In the genomic region with DNA sequence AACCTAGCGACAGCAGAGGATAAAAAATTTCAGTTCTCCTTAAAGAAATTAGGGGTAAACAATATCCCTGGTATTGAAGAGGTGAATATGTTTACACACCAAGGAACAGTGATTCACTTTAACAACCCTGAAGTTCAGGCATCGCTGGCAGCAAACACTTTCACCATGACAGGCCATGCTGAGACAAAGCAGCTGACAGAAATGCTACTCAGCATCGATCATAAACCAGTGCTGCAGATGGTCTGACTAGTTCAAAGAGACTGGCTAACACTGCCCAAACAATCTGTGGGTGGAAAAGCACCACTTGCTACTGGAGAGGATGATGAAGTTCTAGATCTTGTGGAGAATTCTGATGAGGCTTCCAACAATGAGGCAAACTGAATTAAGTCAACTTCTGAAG, we compare ENCODE assay signal across 24 cellular contexts. TPM values are rescaled to one million over a fixed set of nuclear protein-coding genes. Genes with fewer than 3 reads are reported as not detected.
"Had no signal": no experiment of that assay in that cellular context is flagged by ENCODE, and none has a peak within 500 bp of the region (broad histone marks: within the 10 kb centered on the region; RNA-seq: fewer than 3 reads in every experiment).

No MANE protein-coding gene starts in this region.

- H3K9ac ChIP-seq: neural progenitor cell had no signal

- H3K27me3 ChIP-seq: esophagus squamous epithelium, neural progenitor cell, upper lobe of left lung had no signal

- H3K4me3 ChIP-seq: esophagus squamous epithelium, neural progenitor cell, upper lobe of left lung had no signal

- ATAC-seq: sciatic nerve; stimulated activated naive CD8-positive, alpha-beta T cell treated with anti-CD3 and anti-CD28 coated beads, Interleukin-15, Interleukin-2, amounts not matched to agents 100 U/mL and 50 U/mL, for 24 hours had no signal

- H3K27ac ChIP-seq: esophagus squamous epithelium, neural progenitor cell, upper lobe of left lung had no signal

- DNase-seq: activated CD4-positive, alpha-beta memory T cell treated with anti-CD3 and anti-CD28 coated beads for 36 hours; activated CD4-positive, alpha-beta T cell treated with anti-CD3 and anti-CD28 coated beads for 4 hours; activated CD4-positive, CD25-positive, alpha-beta regulatory T cell; activated naive CD4-positive, alpha-beta T cell treated with Interleukin-2 at 50 U/mL for 16 hours; activated naive CD8-positive, alpha-beta T cell treated with anti-CD3 and anti-CD28 coated beads for 36 hours; activated T-cell treated with anti-CD3 and anti-CD28 coated beads, Interleukin-2, amount 50 U/mL, for 48 hours; effector memory CD4-positive, alpha-beta T cell; esophagus squamous epithelium; stimulated activated CD4-positive, alpha-beta T cell treated with anti-CD3 and anti-CD28 coated beads, Interleukin-4, amount 100 ng/mL, for 24 hours; stimulated activated naive CD8-positive, alpha-beta T cell treated with anti-CD3 and anti-CD28 coated beads, Interleukin-15, Interleukin-2, amounts not matched to agents 100 U/mL and 50 U/mL, for 24 hours; upper lobe of left lung had no signal

- H3K36me3 ChIP-seq: esophagus squamous epithelium, neural progenitor cell, upper lobe of left lung had no signal

- FAIRE-seq: astrocyte, colon, endothelial cell of umbilical vein had no signal

- H3K4me1 ChIP-seq: upper lobe of left lung had no signal

- H2AFZ ChIP-seq: neural progenitor cell had no signal

- H3K4me2 ChIP-seq: neural progenitor cell had no signal

RNA-seq across cellular contexts. Expression of a gene that starts 19.9 kb away (rescaled TPM):
- total RNA-seq: activated CD4-positive, alpha-beta memory T cell treated with anti-CD3 and anti-CD28 coated beads for 36 hours; activated naive CD8-positive, alpha-beta T cell treated with anti-CD3 and anti-CD28 coated beads for 36 hours; astrocyte; dermis microvascular lymphatic vessel endothelial cell; endothelial cell of umbilical vein; esophagus squamous epithelium; glomerular endothelial cell; osteoblast; posterior vena cava; renal cortical epithelial cell; sciatic nerve; subcutaneous adipose tissue; upper lobe of left lung had no signal
- polyA plus RNA-seq: endothelial cell of umbilical vein, immature natural killer cell, liver had no signal
